ENCODE assay signal across 8 cellular contexts in the genomic region with DNA sequence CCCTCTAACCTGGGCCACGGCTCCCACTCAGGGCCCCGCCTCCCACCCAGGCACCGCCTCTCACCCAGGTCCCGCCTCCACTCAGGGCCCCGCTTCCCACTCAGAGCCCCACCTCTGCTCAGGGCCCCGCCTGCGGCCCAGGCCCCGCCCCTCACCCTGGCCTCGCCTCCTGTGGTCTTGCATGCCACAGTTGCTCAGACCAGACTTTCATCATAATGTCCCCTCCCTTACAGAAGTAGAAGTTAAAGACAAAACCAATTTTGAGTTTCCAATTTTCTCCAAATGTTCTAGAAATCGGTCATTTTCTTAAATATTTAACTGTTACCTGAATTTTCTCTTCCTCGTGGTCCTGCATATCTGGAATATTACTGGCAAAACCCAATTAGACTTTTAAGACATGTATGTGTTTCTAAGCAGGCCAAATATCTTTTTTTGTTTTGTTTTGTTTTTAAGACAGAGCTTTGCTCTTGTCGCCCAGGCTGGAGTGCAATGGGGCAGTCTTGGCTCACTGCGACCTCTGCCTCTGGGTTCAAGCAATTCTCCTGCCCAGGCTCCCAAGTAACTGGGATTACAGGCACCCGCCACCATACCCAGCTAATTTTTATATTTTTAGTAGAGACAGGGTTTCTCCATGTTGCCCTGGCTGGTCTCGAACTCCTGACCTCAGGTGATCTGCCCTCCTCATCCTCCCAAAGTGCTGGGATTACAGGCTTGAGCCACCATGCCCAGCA.
DNase-seq lines count a peak whose midpoint lies in the region; ATAC-seq, FAIRE-seq and TF ChIP-seq lines count a peak whose summit lies in the region.
"Not testable (repeated sequence)": the region's sequence is repeated elsewhere in the genome, so short reads cannot be mapped to it uniquely, and the experiment has no call there.

No MANE protein-coding gene starts in this region.

- TSS peak; percentile 41 for BruUV-seq in PC-3 (replicated peaks; lab: Mats Ljungman, UMichigan)

- peak overlapping the region; percentile 55 for H3K4me2 ChIP-seq in A549
- H3K4me2 ChIP-seq in PC-3 (ENCODE audit: low read length): not testable (repeated sequence)

- not testable (repeated sequence) for H3K9me3 ChIP-seq in A549; PC-3 (ENCODE audit: low read length)

- intact Hi-C loops in PC-3 (cut with micrococcal nuclease); left colon (cut with DNase I, micrococcal nuclease): not testable (repeated sequence)

- not testable (repeated sequence) for TF ChIP-seq RAD21 in A549 (conservative IDR thresholded peaks at IDR 0.05 in 1 of 2, IDR thresholded peaks at IDR 0.05 in 1 of 2)

- peak overlapping the region; percentile 55 for H3K27ac Mint-ChIP-seq in activated CD8-positive, alpha-beta memory T cell treated with anti-CD3 and anti-CD28 coated beads, Interleukin-2, amount 10 ng/mL, durations not matched to agents 7 days and 5 days

- not testable (repeated sequence) for H3K36me3 ChIP-seq in PC-3 (ENCODE audit: low read depth, low read length)

- not testable (repeated sequence) for H3K9me3 Mint-ChIP-seq in activated CD8-positive, alpha-beta memory T cell treated with anti-CD3 and anti-CD28 coated beads, Interleukin-2, amount 10 ng/mL, durations not matched to agents 7 days and 5 days (ENCODE audit: low read depth)

- H3K27me3 ChIP-seq in PC-3 (ENCODE audit: low read length): not testable (repeated sequence)

- CTCF ChIA-PET in A549 (lab: Yijun Ruan, JAX): interaction anchor here (0.6 to 2.2 kb wide), 3 partner anchors 12 to 95 kb away, joined by 3 to 7 read pairs (median 4); no protein-coding TSS in a partner anchor
- CTCF ChIA-PET in PC-3 (lab: Charles Lee): not testable (repeated sequence)
- CTCF ChIA-PET in activated CD8-positive, alpha-beta memory T cell treated with anti-CD3 and anti-CD28 coated beads, Interleukin-2, amount 10 ng/mL, durations not matched to agents 7 days and 5 days (lab: Charles Lee): interaction anchor here (0.8 to 2.3 kb wide), 3 partner anchors 24 to 167 kb away, joined by 3 to 10 read pairs (median 3); no protein-coding TSS in a partner anchor

- TF ChIP-seq CTCF in A549 (IDR thresholded peaks at IDR 0.05); PC-3 (conservative IDR thresholded peaks at IDR 0.05; ENCODE audit: low read depth, low read length): not testable (repeated sequence)

- not testable (repeated sequence) for H4K20me1 ChIP-seq in PC-3 (ENCODE audit: low read length)

- H2AFZ ChIP-seq in PC-3 (ENCODE audit: low read length): not testable (repeated sequence)

- not testable (repeated sequence) for H3K27me3 Mint-ChIP-seq in activated CD8-positive, alpha-beta memory T cell treated with anti-CD3 and anti-CD28 coated beads, Interleukin-2, amount 10 ng/mL, durations not matched to agents 7 days and 5 days

- WGBS in A549 (ENCODE audit: missing lambda C conversion rate): 47% methylated on average over 9 of the region's 15 CpGs

- H3K4me1 Mint-ChIP-seq in activated CD8-positive, alpha-beta memory T cell treated with anti-CD3 and anti-CD28 coated beads, Interleukin-2, amount 10 ng/mL, durations not matched to agents 7 days and 5 days: not testable (repeated sequence)

- ATAC-seq in A549 (peak; percentile 60 to 68), GM18873 (IDR thresholded peaks at IDR 0.05; ENCODE audit: low FRiP score, unreplicated experiment) (peak; percentile 60), HG03280 (IDR thresholded peaks at IDR 0.05; ENCODE audit: unreplicated experiment) (peak; percentile 74), PC-3 (peak; percentile 57), left colon (peak; percentile 50)
- ATAC-seq in activated CD8-positive, alpha-beta memory T cell treated with anti-CD3 and anti-CD28 coated beads, Interleukin-2, amount 10 ng/mL, durations not matched to agents 7 days and 5 days: peak; percentile 69

- POLR2A ChIA-PET in A549 (lab: Yijun Ruan, JAX); PC-3 (lab: Charles Lee; ENCODE audit: unreplicated experiment): not testable (repeated sequence)

- FAIRE-seq in A549 (lab: Jason Lieb, UNC): not testable (repeated sequence)

- H3K4me3 ChIP-seq in A549; PC-3 (ENCODE audit: low read length): not testable (repeated sequence)

- not testable (repeated sequence) for TF ChIP-seq POLR2A in A549 (IDR thresholded peaks at IDR 0.05; ENCODE audit: low read length)

- H3K27ac ChIP-seq in A549: 0 out of 6 replicates have a peak overlapping the region, but pooled peaks have one; percentile 33 to 42
- H3K27ac ChIP-seq in PC-3 (ENCODE audit: low read length): not testable (repeated sequence)

- DNase-seq in A549 (ENCODE audit: low read depth in 1 of 2, low spot score in 1 of 2) (peak; percentile 76 to 87), PC-3 (peak; percentile 84), dermis blood vessel endothelial cell (peak; percentile 80), left colon (peak; percentile 85 to 89)
- peak; percentile 96 for DNase-seq in activated CD8-positive, alpha-beta memory T cell treated with anti-CD3 and anti-CD28 coated beads, Interleukin-2, amount 10 ng/mL, durations not matched to agents 7 days and 5 days
- DNase-seq in stimulated activated CD4-positive, alpha-beta T cell treated with anti-CD3 and anti-CD28 coated beads, Interleukin-1b, Interleukin-23, amount 100 ng/mL, for 1 hour (ENCODE audit: low read depth in 2 of 2): peak; percentile 68 to 74

- H3K9me2 ChIP-seq in PC-3 (replicated peaks; ENCODE audit: low read length): not testable (repeated sequence)

- not testable (repeated sequence) for H3K79me2 ChIP-seq in PC-3 (ENCODE audit: low read length)

- not testable (repeated sequence) for H3K36me3 Mint-ChIP-seq in activated CD8-positive, alpha-beta memory T cell treated with anti-CD3 and anti-CD28 coated beads, Interleukin-2, amount 10 ng/mL, durations not matched to agents 7 days and 5 days

- not testable (repeated sequence) for H3K4me1 ChIP-seq in A549; PC-3 (ENCODE audit: insufficient read depth, low read length)

- not testable (repeated sequence) for H3K9ac ChIP-seq in PC-3 (ENCODE audit: low read length)

- not testable (repeated sequence) for TF ChIP-seq EP300 in A549 (IDR thresholded peaks at IDR 0.05)

- not testable (repeated sequence) for H3F3A ChIP-seq in PC-3 (ENCODE audit: low read length, unreplicated experiment)

- not testable (repeated sequence) for H3K4me3 Mint-ChIP-seq in activated CD8-positive, alpha-beta memory T cell treated with anti-CD3 and anti-CD28 coated beads, Interleukin-2, amount 10 ng/mL, durations not matched to agents 7 days and 5 days
